33 cellular contexts compared by ENCODE assay signal in the genomic region with DNA sequence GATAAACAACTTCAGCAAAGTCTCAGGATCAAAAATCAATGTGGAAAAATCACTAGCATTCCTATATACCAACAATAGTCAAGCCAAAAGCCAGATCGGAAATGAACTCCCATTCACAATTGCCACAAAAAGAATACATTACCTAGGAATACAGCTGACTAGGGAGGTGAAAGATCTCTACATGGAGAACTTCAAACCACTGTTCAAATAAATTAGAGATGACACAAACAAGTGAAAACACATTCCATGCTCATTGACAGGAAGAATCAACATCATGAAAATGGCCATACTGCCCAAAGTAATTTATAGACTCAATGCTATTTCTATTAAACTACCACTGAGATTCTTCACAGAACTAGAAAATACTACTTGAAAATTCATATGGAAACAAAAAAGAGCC.
"Had no signal": no experiment of that assay in that cellular context is flagged by ENCODE, and none has a peak within 500 bp of the region (broad histone marks: within the 10 kb centered on the region; RNA-seq: fewer than 3 reads in every experiment).

No MANE protein-coding gene starts in this region.

- H3K27me3 ChIP-seq: adrenal gland, ascending aorta, cardiac muscle cell had no signal

- H3K4me3 ChIP-seq: adrenal gland, ascending aorta, cardiac muscle cell had no signal

- DNase-seq: activated B cell treated with CpG ODN at 0.5 μM for 24 hours; activated CD4-positive, alpha-beta memory T cell treated with anti-CD3 and anti-CD28 coated beads for 36 hours; activated CD4-positive, alpha-beta T cell treated with anti-CD3 and anti-CD28 coated beads for 4 hours; activated CD4-positive, alpha-beta T cell treated with anti-CD3 and anti-CD28 coated beads, Interleukin-2, amount 10 ng/mL, durations not matched to agents 24 days and 14 days; activated CD4-positive, alpha-beta T cell treated with anti-CD3 and anti-CD28 coated beads, Interleukin-2, amount 50 U/mL, for 1 hour; activated CD4-positive, alpha-beta T cell treated with anti-CD3 and anti-CD28 coated beads, Interleukin-2, amount 50 U/mL, for 4 hours; activated CD4-positive, CD25-positive, alpha-beta regulatory T cell treated with anti-CD3 and anti-CD28 coated beads, Interleukin-2, amount 50 U/mL, for 72 hours; activated CD8-positive, alpha-beta memory T cell treated with anti-CD3 and anti-CD28 coated beads, Interleukin-2, amount 50 U/mL, for 4 hours; activated CD8-positive, alpha-beta T cell treated with anti-CD3 and anti-CD28 coated beads for 36 hours; activated effector memory CD4-positive, alpha-beta T cell treated with anti-CD3 and anti-CD28 coated beads, Interleukin-2, amount 50 U/mL, for 16 hours; activated gamma-delta T cell treated with Interleukin-2 at 50 U/mL for 16 hours; activated naive CD4-positive, alpha-beta T cell; activated naive CD4-positive, alpha-beta T cell treated with anti-CD3 and anti-CD28 coated beads for 36 hours; activated naive CD4-positive, alpha-beta T cell treated with anti-CD3 and anti-CD28 coated beads, Interleukin-2, amount 50 U/mL, for 16 hours; activated naive CD8-positive, alpha-beta T cell treated with anti-CD3 and anti-CD28 coated beads for 36 hours; activated T-cell treated with anti-CD3 and anti-CD28 coated beads for 4 hours; activated T-cell treated with anti-CD3 and anti-CD28 coated beads, Interleukin-2, amount 50 U/mL, for 1 hour; activated T-cell treated with anti-CD3 and anti-CD28 coated beads, Interleukin-2, amount 50 U/mL, for 4 hours; activated T-cell treated with anti-CD3 and anti-CD28 coated beads, Interleukin-2, amount 50 U/mL, for 72 hours; adrenal gland; amniotic stem cell; caudate nucleus; cerebellar nuclear complex; T-helper 1 cell; T-helper 2 cell; T-helper 9 cell had no signal

- H3K27ac ChIP-seq: adrenal gland, ascending aorta, cardiac muscle cell, VCaP had no signal

- FAIRE-seq: bronchial epithelial cell, TTC549 had no signal

- ATAC-seq: activated CD8-positive, alpha-beta T cell treated with anti-CD3 and anti-CD28 coated beads for 36 hours; activated naive CD4-positive, alpha-beta T cell treated with anti-CD3 and anti-CD28 coated beads, Interleukin-2, amount 50 U/mL, for 72 hours; activated T-cell treated with anti-CD3 and anti-CD28 coated beads, Interleukin-2, amount 50 U/mL, for 4 hours; activated T-cell treated with anti-CD3 and anti-CD28 coated beads, Interleukin-2, amount 50 U/mL, for 72 hours; activated T-helper 17 cell treated with anti-CD3 and anti-CD28 coated beads, Interleukin-2, amount 50 U/mL, for 72 hours had no signal

- H3K36me3 ChIP-seq: adrenal gland, cardiac muscle cell had no signal

- H3K9me3 ChIP-seq: adrenal gland had no signal
